In the genomic region with DNA sequence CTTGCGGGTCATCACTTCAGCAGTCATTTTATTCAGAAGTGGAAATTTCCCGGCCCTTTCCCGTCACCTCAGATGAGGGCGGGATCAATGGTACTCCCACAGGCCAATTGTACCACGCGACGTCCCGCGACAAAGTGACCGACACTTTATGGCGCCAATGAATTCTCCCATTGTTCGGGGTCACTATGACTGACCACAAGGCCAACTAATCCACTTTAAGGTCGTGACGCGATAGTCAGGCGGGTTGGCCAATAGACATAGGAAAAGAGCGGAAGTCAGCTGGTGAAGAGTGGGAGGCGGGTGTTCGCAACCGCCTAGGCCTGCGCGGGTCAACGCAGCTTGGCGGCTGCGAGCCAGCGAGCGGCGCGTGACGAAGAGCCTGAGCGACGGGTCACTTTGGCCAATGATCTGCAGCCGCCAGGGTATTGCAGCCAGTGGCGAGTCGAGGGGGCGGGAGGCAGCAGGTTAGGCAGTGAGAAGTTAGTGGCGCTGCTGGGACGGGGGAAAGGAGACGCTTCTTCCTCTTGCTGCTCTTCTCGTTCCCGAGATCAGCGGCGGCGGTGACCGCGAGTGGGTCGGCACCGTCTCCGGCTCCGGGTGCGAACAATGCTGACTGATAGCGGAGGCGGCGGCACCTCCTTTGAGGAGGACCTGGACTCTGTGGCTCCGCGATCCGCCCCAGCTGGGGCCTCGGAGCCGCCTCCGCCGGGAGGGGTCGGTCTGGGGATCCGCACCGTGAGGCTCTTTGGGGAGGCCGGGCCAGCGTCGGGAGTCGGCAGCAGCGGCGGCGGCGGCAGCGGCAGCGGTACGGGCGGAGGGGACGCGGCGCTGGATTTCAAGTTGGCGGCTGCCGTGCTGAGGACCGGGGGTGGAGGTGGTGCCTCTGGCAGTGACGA, we compare ENCODE assay signal across 1 cellular context.
TF ChIP-seq lines count a peak whose summit lies in the region.

A gene with protein sequence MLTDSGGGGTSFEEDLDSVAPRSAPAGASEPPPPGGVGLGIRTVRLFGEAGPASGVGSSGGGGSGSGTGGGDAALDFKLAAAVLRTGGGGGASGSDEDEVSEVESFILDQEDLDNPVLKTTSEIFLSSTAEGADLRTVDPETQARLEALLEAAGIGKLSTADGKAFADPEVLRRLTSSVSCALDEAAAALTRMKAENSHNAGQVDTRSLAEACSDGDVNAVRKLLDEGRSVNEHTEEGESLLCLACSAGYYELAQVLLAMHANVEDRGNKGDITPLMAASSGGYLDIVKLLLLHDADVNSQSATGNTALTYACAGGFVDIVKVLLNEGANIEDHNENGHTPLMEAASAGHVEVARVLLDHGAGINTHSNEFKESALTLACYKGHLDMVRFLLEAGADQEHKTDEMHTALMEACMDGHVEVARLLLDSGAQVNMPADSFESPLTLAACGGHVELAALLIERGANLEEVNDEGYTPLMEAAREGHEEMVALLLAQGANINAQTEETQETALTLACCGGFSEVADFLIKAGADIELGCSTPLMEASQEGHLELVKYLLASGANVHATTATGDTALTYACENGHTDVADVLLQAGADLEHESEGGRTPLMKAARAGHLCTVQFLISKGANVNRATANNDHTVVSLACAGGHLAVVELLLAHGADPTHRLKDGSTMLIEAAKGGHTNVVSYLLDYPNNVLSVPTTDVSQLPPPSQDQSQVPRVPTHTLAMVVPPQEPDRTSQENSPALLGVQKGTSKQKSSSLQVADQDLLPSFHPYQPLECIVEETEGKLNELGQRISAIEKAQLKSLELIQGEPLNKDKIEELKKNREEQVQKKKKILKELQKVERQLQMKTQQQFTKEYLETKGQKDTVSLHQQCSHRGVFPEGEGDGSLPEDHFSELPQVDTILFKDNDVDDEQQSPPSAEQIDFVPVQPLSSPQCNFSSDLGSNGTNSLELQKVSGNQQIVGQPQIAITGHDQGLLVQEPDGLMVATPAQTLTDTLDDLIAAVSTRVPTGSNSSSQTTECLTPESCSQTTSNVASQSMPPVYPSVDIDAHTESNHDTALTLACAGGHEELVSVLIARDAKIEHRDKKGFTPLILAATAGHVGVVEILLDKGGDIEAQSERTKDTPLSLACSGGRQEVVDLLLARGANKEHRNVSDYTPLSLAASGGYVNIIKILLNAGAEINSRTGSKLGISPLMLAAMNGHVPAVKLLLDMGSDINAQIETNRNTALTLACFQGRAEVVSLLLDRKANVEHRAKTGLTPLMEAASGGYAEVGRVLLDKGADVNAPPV (N-terminal part only) (plus strand): TSS at position 472 of the 896 bp plus-strand sequence. CDS start 135 bp downstream, at position 607.

TF ChIP-seq in K562, 482 proteins besides CTCF, POLR2A, EP300 and RAD21 (continued from another document and continues in another):
- TF ChIP-seq, protein P1, sequence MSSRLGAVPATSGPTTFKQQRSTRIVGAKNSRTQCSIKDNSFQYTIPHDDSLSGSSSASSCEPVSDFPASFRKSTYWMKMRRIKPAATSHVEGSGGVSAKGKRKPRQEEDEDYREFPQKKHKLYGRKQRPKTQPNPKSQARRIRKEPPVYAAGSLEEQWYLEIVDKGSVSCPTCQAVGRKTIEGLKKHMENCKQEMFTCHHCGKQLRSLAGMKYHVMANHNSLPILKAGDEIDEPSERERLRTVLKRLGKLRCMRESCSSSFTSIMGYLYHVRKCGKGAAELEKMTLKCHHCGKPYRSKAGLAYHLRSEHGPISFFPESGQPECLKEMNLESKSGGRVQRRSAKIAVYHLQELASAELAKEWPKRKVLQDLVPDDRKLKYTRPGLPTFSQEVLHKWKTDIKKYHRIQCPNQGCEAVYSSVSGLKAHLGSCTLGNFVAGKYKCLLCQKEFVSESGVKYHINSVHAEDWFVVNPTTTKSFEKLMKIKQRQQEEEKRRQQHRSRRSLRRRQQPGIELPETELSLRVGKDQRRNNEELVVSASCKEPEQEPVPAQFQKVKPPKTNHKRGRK (tag; IDR thresholded peaks at IDR 0.05) = no peak
- TF ChIP-seq E2F3 (CRISPR knock-in tag; IDR thresholded peaks at IDR 0.05) = no peak
- TF ChIP-seq PYGO2 (tag; IDR thresholded peaks at IDR 0.05) = no peak
- no peak for TF ChIP-seq PURB (CRISPR knock-in tag; IDR thresholded peaks at IDR 0.05; ENCODE audit: low read depth)
- TF ChIP-seq CBX5 (IDR thresholded peaks at IDR 0.05; ENCODE audit: borderline replicate concordance, low read depth) = no peak
- no peak for TF ChIP-seq NFE2 (IDR thresholded peaks at IDR 0.05; ENCODE audit: low read depth)
- TF ChIP-seq, protein P2, sequence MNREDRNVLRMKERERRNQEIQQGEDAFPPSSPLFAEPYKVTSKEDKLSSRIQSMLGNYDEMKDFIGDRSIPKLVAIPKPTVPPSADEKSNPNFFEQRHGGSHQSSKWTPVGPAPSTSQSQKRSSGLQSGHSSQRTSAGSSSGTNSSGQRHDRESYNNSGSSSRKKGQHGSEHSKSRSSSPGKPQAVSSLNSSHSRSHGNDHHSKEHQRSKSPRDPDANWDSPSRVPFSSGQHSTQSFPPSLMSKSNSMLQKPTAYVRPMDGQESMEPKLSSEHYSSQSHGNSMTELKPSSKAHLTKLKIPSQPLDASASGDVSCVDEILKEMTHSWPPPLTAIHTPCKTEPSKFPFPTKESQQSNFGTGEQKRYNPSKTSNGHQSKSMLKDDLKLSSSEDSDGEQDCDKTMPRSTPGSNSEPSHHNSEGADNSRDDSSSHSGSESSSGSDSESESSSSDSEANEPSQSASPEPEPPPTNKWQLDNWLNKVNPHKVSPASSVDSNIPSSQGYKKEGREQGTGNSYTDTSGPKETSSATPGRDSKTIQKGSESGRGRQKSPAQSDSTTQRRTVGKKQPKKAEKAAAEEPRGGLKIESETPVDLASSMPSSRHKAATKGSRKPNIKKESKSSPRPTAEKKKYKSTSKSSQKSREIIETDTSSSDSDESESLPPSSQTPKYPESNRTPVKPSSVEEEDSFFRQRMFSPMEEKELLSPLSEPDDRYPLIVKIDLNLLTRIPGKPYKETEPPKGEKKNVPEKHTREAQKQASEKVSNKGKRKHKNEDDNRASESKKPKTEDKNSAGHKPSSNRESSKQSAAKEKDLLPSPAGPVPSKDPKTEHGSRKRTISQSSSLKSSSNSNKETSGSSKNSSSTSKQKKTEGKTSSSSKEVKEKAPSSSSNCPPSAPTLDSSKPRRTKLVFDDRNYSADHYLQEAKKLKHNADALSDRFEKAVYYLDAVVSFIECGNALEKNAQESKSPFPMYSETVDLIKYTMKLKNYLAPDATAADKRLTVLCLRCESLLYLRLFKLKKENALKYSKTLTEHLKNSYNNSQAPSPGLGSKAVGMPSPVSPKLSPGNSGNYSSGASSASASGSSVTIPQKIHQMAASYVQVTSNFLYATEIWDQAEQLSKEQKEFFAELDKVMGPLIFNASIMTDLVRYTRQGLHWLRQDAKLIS (CRISPR knock-in tag; IDR thresholded peaks at IDR 0.05) = no peak; the same call in 1 of the 2 replicates
- peak; percentile 46; the same call in 1 of the 2 replicates for TF ChIP-seq RB1 (IDR thresholded peaks at IDR 0.05; ENCODE audit: low read depth)
- TF ChIP-seq ZNF165 (CRISPR knock-in tag; IDR thresholded peaks at IDR 0.05; ENCODE audit: borderline replicate concordance) = peak; percentile 68; the same call in 1 of the 2 replicates
- peak; percentile 30 for TF ChIP-seq PRPF4 (IDR thresholded peaks at IDR 0.05; ENCODE audit: insufficient read depth, low read depth, low read length, poor library complexity, severe bottlenecking)
- no peak for TF ChIP-seq ZNF785 (CRISPR knock-in tag; IDR thresholded peaks at IDR 0.05)
- TF ChIP-seq, protein P3, sequence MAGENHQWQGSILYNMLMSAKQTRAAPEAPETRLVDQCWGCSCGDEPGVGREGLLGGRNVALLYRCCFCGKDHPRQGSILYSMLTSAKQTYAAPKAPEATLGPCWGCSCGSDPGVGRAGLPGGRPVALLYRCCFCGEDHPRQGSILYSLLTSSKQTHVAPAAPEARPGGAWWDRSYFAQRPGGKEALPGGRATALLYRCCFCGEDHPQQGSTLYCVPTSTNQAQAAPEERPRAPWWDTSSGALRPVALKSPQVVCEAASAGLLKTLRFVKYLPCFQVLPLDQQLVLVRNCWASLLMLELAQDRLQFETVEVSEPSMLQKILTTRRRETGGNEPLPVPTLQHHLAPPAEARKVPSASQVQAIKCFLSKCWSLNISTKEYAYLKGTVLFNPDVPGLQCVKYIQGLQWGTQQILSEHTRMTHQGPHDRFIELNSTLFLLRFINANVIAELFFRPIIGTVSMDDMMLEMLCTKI (IDR thresholded peaks at IDR 0.05; ENCODE audit: partially characterized antibody) = no peak
- TF ChIP-seq ZKSCAN3 (CRISPR knock-in tag; IDR thresholded peaks at IDR 0.05) = no peak
- no peak for TF ChIP-seq SIX5 (IDR thresholded peaks at IDR 0.05; ENCODE audit: borderline replicate concordance in 1 of 2, insufficient read depth in 1 of 2, low read depth in 1 of 2, low read length in 2 of 2)
- no peak for TF ChIP-seq ZNF316 (IDR thresholded peaks at IDR 0.05)
- TF ChIP-seq, protein P4, sequence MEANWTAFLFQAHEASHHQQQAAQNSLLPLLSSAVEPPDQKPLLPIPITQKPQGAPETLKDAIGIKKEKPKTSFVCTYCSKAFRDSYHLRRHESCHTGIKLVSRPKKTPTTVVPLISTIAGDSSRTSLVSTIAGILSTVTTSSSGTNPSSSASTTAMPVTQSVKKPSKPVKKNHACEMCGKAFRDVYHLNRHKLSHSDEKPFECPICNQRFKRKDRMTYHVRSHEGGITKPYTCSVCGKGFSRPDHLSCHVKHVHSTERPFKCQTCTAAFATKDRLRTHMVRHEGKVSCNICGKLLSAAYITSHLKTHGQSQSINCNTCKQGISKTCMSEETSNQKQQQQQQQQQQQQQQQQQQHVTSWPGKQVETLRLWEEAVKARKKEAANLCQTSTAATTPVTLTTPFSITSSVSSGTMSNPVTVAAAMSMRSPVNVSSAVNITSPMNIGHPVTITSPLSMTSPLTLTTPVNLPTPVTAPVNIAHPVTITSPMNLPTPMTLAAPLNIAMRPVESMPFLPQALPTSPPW (CRISPR knock-in tag; IDR thresholded peaks at IDR 0.05) = peak; percentile 50; the same call in 1 of the 2 replicates
- no peak for TF ChIP-seq RBM15 (IDR thresholded peaks at IDR 0.05; ENCODE audit: insufficient read depth, low read length)
- TF ChIP-seq BRF1 (IDR thresholded peaks at IDR 0.05; ENCODE audit: borderline replicate concordance, extremely low read depth, insufficient read length) = no peak
- TF ChIP-seq ESRRB (CRISPR knock-in tag; IDR thresholded peaks at IDR 0.05; ENCODE audit: borderline replicate concordance) = no peak
- TF ChIP-seq PTRF (tag; IDR thresholded peaks at IDR 0.05) = no peak
- no peak for TF ChIP-seq RBM22 (IDR thresholded peaks at IDR 0.05; ENCODE audit: low read depth, low read length, poor library complexity, severe bottlenecking)
- TF ChIP-seq GATA2 (CRISPR knock-in tag; IDR thresholded peaks at IDR 0.05) = no peak
- TF ChIP-seq ASH1L (IDR thresholded peaks at IDR 0.05; ENCODE audit: borderline replicate concordance, low read depth, partially characterized antibody) = peak; percentile 99
- no peak for TF ChIP-seq BRD4 (IDR thresholded peaks at IDR 0.05)
- 0 out of 2 replicates have a peak, but pooled peaks have one; percentile 34 for TF ChIP-seq ZNF561 (CRISPR knock-in tag; conservative IDR thresholded peaks at IDR 0.05)
- TF ChIP-seq SMARCA4 (IDR thresholded peaks at IDR 0.05) = no peak
- TF ChIP-seq SIN3A (IDR thresholded peaks at IDR 0.05; ENCODE audit: borderline replicate concordance in 2 of 2, control insufficient read depth in 1 of 2, low read depth in 2 of 2, low read length in 2 of 2) = peak; percentile 18 to 41; a peak in 2 of 4 replicates
- TF ChIP-seq RBFOX2 (IDR thresholded peaks at IDR 0.05; ENCODE audit: low read depth, low read length) = peak; percentile 95
- TF ChIP-seq TRIM24 (IDR thresholded peaks at IDR 0.05) = no peak
- no peak for TF ChIP-seq NCOA4 (IDR thresholded peaks at IDR 0.05; ENCODE audit: partially characterized antibody)
- TF ChIP-seq, protein P5, sequence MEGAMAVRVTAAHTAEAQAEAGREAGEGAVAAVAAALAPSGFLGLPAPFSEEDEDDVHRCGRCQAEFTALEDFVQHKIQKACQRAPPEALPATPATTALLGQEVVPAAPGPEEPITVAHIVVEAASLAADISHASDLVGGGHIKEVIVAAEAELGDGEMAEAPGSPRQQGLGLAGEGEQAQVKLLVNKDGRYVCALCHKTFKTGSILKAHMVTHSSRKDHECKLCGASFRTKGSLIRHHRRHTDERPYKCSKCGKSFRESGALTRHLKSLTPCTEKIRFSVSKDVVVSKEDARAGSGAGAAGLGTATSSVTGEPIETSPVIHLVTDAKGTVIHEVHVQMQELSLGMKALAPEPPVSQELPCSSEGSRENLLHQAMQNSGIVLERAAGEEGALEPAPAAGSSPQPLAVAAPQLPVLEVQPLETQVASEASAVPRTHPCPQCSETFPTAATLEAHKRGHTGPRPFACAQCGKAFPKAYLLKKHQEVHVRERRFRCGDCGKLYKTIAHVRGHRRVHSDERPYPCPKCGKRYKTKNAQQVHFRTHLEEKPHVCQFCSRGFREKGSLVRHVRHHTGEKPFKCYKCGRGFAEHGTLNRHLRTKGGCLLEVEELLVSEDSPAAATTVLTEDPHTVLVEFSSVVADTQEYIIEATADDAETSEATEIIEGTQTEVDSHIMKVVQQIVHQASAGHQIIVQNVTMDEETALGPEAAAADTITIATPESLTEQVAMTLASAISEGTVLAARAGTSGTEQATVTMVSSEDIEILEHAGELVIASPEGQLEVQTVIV (CRISPR knock-in tag; IDR thresholded peaks at IDR 0.05; ENCODE audit: borderline replicate concordance) = no peak
- peak; percentile 89 for TF ChIP-seq SUPT5H (IDR thresholded peaks at IDR 0.05)
- TF ChIP-seq TBP (optimal IDR thresholded peaks at IDR 0.05; ENCODE audit: low read depth, low read length) = peak; percentile 88
- TF ChIP-seq, protein P6, sequence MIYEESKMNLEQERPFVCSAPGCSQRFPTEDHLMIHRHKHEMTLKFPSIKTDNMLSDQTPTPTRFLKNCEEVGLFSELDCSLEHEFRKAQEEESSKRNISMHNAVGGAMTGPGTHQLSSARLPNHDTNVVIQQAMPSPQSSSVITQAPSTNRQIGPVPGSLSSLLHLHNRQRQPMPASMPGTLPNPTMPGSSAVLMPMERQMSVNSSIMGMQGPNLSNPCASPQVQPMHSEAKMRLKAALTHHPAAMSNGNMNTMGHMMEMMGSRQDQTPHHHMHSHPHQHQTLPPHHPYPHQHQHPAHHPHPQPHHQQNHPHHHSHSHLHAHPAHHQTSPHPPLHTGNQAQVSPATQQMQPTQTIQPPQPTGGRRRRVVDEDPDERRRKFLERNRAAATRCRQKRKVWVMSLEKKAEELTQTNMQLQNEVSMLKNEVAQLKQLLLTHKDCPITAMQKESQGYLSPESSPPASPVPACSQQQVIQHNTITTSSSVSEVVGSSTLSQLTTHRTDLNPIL (CRISPR knock-in tag; IDR thresholded peaks at IDR 0.05) = no peak
- TF ChIP-seq TSC22D4 (tag; IDR thresholded peaks at IDR 0.05) = no peak
- TF ChIP-seq ZNF384 (IDR thresholded peaks at IDR 0.05; ENCODE audit: low read depth, low read length) = no peak
- no peak for TF ChIP-seq U2AF1 (optimal IDR thresholded peaks at IDR 0.05; ENCODE audit: low read depth, low read length)
- no peak for TF ChIP-seq GATAD2B (IDR thresholded peaks at IDR 0.05; ENCODE audit: borderline replicate concordance)
- TF ChIP-seq ZNF224 (CRISPR knock-in tag; IDR thresholded peaks at IDR 0.05) = no peak
- 0 out of 2 replicates have a peak, but pooled peaks have one; percentile 34 for TF ChIP-seq GTF2A2 (tag; IDR thresholded peaks at IDR 0.05)
- TF ChIP-seq ARID1B (IDR thresholded peaks at IDR 0.05) = no peak
- TF ChIP-seq, protein P7, sequence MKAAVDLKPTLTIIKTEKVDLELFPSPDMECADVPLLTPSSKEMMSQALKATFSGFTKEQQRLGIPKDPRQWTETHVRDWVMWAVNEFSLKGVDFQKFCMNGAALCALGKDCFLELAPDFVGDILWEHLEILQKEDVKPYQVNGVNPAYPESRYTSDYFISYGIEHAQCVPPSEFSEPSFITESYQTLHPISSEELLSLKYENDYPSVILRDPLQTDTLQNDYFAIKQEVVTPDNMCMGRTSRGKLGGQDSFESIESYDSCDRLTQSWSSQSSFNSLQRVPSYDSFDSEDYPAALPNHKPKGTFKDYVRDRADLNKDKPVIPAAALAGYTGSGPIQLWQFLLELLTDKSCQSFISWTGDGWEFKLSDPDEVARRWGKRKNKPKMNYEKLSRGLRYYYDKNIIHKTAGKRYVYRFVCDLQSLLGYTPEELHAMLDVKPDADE (conservative IDR thresholded peaks at IDR 0.05; ENCODE audit: control insufficient read depth, low read depth, low read length) = peak; percentile 77; the same call in 1 of the 2 replicates
